Comparison of ENCODE assay signal across 8 cellular contexts in the genomic region with DNA sequence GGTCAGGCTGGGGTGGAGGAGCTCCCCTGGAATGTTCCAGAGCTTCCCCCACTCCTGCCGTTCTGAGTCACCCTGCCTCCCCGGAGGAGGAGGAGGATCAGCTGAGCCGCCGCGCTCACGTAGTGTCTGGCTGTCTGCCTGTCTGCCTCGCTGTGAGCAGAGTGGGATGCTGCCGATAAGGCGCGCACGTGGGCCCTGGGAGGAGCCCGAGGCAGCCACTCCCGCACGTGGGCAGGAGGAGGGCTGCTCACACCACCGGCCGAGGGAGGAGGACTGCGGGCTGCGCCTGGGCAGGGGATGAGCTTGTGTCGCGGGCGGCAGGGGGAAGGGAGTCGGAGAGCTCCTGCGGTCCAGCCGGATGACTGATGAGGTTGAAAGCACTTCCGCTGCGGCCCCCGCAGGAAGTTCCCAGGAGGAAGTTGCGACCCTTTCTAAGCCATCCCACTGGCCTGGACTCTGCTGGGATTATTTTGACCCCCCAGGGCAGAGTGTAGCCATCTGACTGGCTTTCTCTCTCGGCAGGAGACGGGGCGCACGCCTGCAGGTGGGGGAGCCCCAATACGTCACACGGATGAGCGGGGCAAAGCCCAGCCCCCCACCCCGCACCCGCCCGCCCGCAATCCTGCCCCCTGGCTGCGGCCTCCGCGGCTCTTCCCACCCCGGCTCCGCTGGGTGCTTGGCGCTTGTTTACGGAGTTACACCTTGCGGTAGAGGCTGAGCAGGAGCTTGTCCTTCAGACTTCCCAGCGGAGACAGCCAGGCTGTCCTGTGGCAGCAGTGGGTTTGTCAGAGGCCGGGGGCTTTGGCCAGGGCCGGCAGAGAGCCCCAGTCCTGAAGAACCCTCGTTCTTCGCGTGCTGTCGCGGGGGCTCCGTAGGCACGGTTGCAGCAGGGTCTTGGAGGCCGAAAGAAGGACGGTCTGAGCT. TPM values are rescaled to one million over a fixed set of nuclear protein-coding genes. Genes with fewer than 3 reads are reported as not detected.
DNase-seq lines count a peak whose midpoint lies in the region; ATAC-seq and TF ChIP-seq lines count a peak whose summit lies in the region.

No MANE protein-coding gene starts in this region.

- peaks cover 53% of the 10 kb centered on the region for H3K4me1 Mint-ChIP-seq in activated CD4-positive, alpha-beta T cell treated with anti-CD3 and anti-CD28 coated beads, Interleukin-2, amount 10 ng/mL, durations not matched to agents 24 days and 14 days

- peak; percentile 80 for DNase-seq in NK-92 treated with Interleukin-12 subunit alpha and Interleukin-12 subunit beta, amount 100 ng/mL, for 24 hours (lab: John Stamatoyannopoulos, UW)
- no peak for DNase-seq in NK-92 (lab: John Stamatoyannopoulos, UW; ENCODE audit: unreplicated experiment)
- DNase-seq in NCI-H226: peak; percentile 100
- peak; percentile 92 for DNase-seq in activated CD4-positive, alpha-beta T cell treated with anti-CD3 and anti-CD28 coated beads, Interleukin-2, amount 10 ng/mL, durations not matched to agents 24 days and 14 days
- peak; percentile 85 for DNase-seq in colonic mucosa
- DNase-seq in kidney tubule cell (ENCODE audit: low spot score): peak; percentile 99
- peak; percentile 93 for DNase-seq in stimulated activated CD4-positive, alpha-beta T cell treated with anti-CD3 and anti-CD28 coated beads, Interleukin-15, amount 100 ng/mL, for 24 hours

- H3K36me3 Mint-ChIP-seq in activated CD4-positive, alpha-beta T cell treated with anti-CD3 and anti-CD28 coated beads, Interleukin-2, amount 10 ng/mL, durations not matched to agents 24 days and 14 days (ENCODE audit: low read depth): peaks cover 22% of the 10 kb centered on the region

- peaks cover 34% of the 10 kb centered on the region for H3K4me1 ChIP-seq in colonic mucosa

- peak overlapping the region; percentile 89 for H3K4me3 Mint-ChIP-seq in activated CD4-positive, alpha-beta T cell treated with anti-CD3 and anti-CD28 coated beads, Interleukin-2, amount 10 ng/mL, durations not matched to agents 24 days and 14 days

- H3K27ac Mint-ChIP-seq in activated CD4-positive, alpha-beta T cell treated with anti-CD3 and anti-CD28 coated beads, Interleukin-2, amount 10 ng/mL, durations not matched to agents 24 days and 14 days: peak overlapping the region; percentile 87

- H3K9me3 Mint-ChIP-seq in activated CD4-positive, alpha-beta T cell treated with anti-CD3 and anti-CD28 coated beads, Interleukin-2, amount 10 ng/mL, durations not matched to agents 24 days and 14 days: no peaks in the 10 kb centered on the region

- peak; percentile 73 for ATAC-seq in HG03045 (IDR thresholded peaks at IDR 0.05; ENCODE audit: unreplicated experiment)

- H3K9me3 ChIP-seq in colonic mucosa: no peaks in the 10 kb centered on the region

- peak overlapping the region; percentile 28 for H3K4me3 ChIP-seq in colonic mucosa

- TF ChIP-seq CTCF in colonic mucosa (IDR thresholded peaks at IDR 0.05): no peak

- peak overlapping the region; percentile 38 to 48 for H3K9ac ChIP-seq in colonic mucosa (ENCODE audit: low read depth in 2 of 2, low read length in 2 of 2)

- H3K27ac ChIP-seq in colonic mucosa: peak overlapping the region; percentile 69

- H3K36me3 ChIP-seq in colonic mucosa: no peaks in the 10 kb centered on the region

- H3K27me3 ChIP-seq in colonic mucosa: no peaks in the 10 kb centered on the region

- no peaks in the 10 kb centered on the region for H3K27me3 Mint-ChIP-seq in activated CD4-positive, alpha-beta T cell treated with anti-CD3 and anti-CD28 coated beads, Interleukin-2, amount 10 ng/mL, durations not matched to agents 24 days and 14 days

- intact Hi-C loops in activated CD4-positive, alpha-beta T cell treated with anti-CD3 and anti-CD28 coated beads, Interleukin-2, amount 10 ng/mL, durations not matched to agents 24 days and 14 days (cut with micrococcal nuclease): loop anchor here (1.0 to 5.0 kb wide), 3 partner anchors 9 to 66 kb away; a partner anchor contains a TSS
- intact Hi-C loops in colonic mucosa (cut with DNase I): no loop called here

RNA-seq across cellular contexts. Expression of a gene that starts 9.8 kb away (rescaled TPM):
- 138 and 152 TPM in 2 replicates for total RNA-seq in activated CD4-positive, alpha-beta T cell treated with anti-CD3 and anti-CD28 coated beads, Interleukin-2, amount 10 ng/mL, durations not matched to agents 24 days and 14 days
- 100 to 1,000 TPM; 155 to 188 TPM for total RNA-seq in colonic mucosa

RNA-seq across cellular contexts. Expression of a gene that starts 47.4 kb away (rescaled TPM):
- 59.2 and 59.5 TPM in 2 replicates for total RNA-seq in activated CD4-positive, alpha-beta T cell treated with anti-CD3 and anti-CD28 coated beads, Interleukin-2, amount 10 ng/mL, durations not matched to agents 24 days and 14 days
- 10 to 100 TPM; 67.5 to 86.6 TPM for total RNA-seq in colonic mucosa
